8 cellular contexts compared by ENCODE assay signal in the genomic region with DNA sequence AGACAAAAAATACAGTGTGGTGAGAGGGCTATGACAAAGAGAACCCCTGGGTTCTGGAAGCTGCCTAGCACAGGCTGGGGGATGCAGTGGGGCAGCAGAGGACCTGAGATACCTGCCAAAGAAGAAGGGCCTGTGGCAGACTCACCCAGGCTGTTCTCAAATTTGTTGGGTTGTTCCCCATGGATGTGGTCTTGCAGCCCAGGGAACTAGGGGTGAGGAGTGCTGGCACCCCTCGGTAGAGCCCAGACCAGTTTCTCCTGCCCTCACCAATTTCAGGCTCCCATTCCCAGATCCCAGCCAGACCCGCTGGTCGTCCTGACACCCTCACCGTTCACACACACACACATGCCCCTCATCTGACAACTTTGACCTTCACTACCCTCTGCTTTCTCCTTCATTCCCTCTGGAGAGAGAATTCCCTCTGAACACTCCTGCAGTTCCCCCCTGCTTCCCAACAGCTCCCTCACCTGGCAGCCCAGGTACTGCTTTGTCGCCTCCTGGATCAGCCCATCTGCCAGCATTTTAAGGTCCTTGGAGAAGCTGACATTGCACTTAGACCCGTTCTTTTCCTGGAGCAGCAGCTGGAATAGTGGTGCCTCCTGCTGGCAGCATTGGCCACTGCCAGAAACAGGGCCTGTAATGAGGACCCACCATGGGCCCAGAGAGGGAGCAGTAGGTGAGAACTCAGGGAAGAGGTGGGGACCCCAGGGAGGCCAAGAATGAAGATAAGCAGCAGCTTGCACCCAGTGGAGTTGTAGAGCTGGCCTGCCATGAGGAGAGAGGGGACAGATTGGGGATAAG. TPM values are rescaled to one million over a fixed set of nuclear protein-coding genes. Genes with fewer than 3 reads are reported as not detected.
DNase-seq lines count a peak whose midpoint lies in the region; ATAC-seq, FAIRE-seq and TF ChIP-seq lines count a peak whose summit lies in the region.

No MANE protein-coding gene starts in this region.

- H3K18ac ChIP-seq in H1 (ENCODE audit: extremely low read depth, low read length) = no peak overlapping the region

- CTCF ChIA-PET in H1 (lab: Charles Lee; ENCODE audit: partially characterized antibody) = interaction anchor here (0.6 to 11.1 kb wide), 44 partner anchors 7 to 1339 kb away, joined by 3 to 229 read pairs (median 6); a partner anchor contains a TSS

- peak overlapping the region; percentile 65; the same call in 1 of the 2 replicates for H2BK15ac ChIP-seq in H1 (ENCODE audit: low read length)

- TF ChIP-seq EP300 in H1 (IDR thresholded peaks at IDR 0.05; ENCODE audit: borderline replicate concordance in 1 of 2, low read depth in 2 of 2, low read length in 2 of 2) = peak in 1 of 2 experiments; percentile 68; a peak in 1 of 3 replicates

- H3K4me3 ChIP-seq in H1 (ENCODE audit: extremely low read depth in 1 of 4, insufficient read depth in 2 of 4, low read depth in 3 of 4, low read length in 4 of 4) (peak overlapping the region in 1 of 4 experiments; percentile 62; a peak in 2 of 8 replicates), lung (no peak overlapping the region)

- no peak overlapping the region for H2BK120ac ChIP-seq in H1 (replicated peaks; ENCODE audit: low read depth, low read length)

- no peaks in the 10 kb centered on the region for H3K9me3 Mint-ChIP-seq in stimulated activated naive CD8-positive, alpha-beta T cell treated with anti-CD3 and anti-CD28 coated beads, Interleukin-15, amount 100 ng/mL, for 72 hours

- no peak overlapping the region for H4K5ac ChIP-seq in H1 (ENCODE audit: insufficient read length, low read depth, low read length)

- peak; percentile 78 to 100 (median 99) for TF ChIP-seq CTCF in H1 (IDR thresholded peaks at IDR 0.05; ENCODE audit: control extremely low read depth in 1 of 3, insufficient read depth in 1 of 3, low read depth in 1 of 3, low read length in 3 of 3)
- TF ChIP-seq CTCF in lung (IDR thresholded peaks at IDR 0.05; ENCODE audit: control extremely low read depth, extremely low read depth) = peak; percentile 66

- no peak overlapping the region for H2AK5ac ChIP-seq in H1 (ENCODE audit: low read depth, low read length)

- H3K9me3 ChIP-seq in H1 (ENCODE audit: insufficient read depth in 2 of 2, low read depth in 1 of 2, low read length in 1 of 2) = no peaks in the 10 kb centered on the region
- H3K9me3 ChIP-seq in lung (ENCODE audit: control insufficient read depth in 2 of 2, insufficient read depth in 1 of 2, low read length in 1 of 2) = no peaks in the 10 kb centered on the region

- H2AFZ ChIP-seq in H1 (ENCODE audit: low read length) = no peak overlapping the region

- DNase-seq in DMS79 (lab: John Stamatoyannopoulos, UW) (peak; percentile 32), NCI-H226 (peak; percentile 72), H1 (ENCODE audit: low read depth in 1 of 2, low spot score in 2 of 2) (peak in 1 of 2 experiments; percentile 93), lung (ENCODE audit: low spot score) (peak; percentile 79)
- DNase-seq in activated CD4-positive, alpha-beta T cell treated with anti-CD3 and anti-CD28 coated beads for 48 hours = peak; percentile 76
- peak; percentile 55 to 71 for DNase-seq in stimulated activated naive CD8-positive, alpha-beta T cell treated with anti-CD3 and anti-CD28 coated beads, Interleukin-15, amount 100 ng/mL, for 72 hours
- DNase-seq in effector CD4-positive, alpha-beta T cell = no peak

- no peak overlapping the region for H3K27ac ChIP-seq in H1 (ENCODE audit: low read depth, low read length)
- H3K27ac ChIP-seq in lung (ENCODE audit: low read depth in 1 of 2, low read length in 1 of 2) = no peak overlapping the region

- H3K56ac ChIP-seq in H1 (replicated peaks; ENCODE audit: insufficient read length, low read depth, low read length) = no peak overlapping the region

- no peak for TF ChIP-seq POLR2A in H1 (IDR thresholded peaks at IDR 0.05; ENCODE audit: control extremely low read depth in 1 of 2, low read depth in 2 of 2, low read length in 2 of 2)

- H3K79me2 ChIP-seq in H1 (ENCODE audit: control insufficient read depth in 1 of 2, insufficient read depth in 2 of 2, low read length in 2 of 2) = no peaks in the 10 kb centered on the region

- no peaks in the 10 kb centered on the region for H4K20me1 ChIP-seq in H1 (replicated peaks in 1 of 2; ENCODE audit: control insufficient read depth in 1 of 2, insufficient read depth in 2 of 2, low read length in 2 of 2)

- H4K8ac ChIP-seq in H1 (ENCODE audit: extremely low read depth, insufficient read depth, low read length) = no peak overlapping the region

- H3K4me3 Mint-ChIP-seq in stimulated activated naive CD8-positive, alpha-beta T cell treated with anti-CD3 and anti-CD28 coated beads, Interleukin-15, amount 100 ng/mL, for 72 hours = peak overlapping the region; percentile 81 to 85

- no peak overlapping the region; the same call in 1 of the 2 replicates for H2BK12ac ChIP-seq in H1 (ENCODE audit: low read depth, low read length)

- peak overlapping the region; percentile 77 to 86; a peak in 3 of 4 replicates for H3K4me2 ChIP-seq in H1 (ENCODE audit: insufficient read depth in 1 of 2, low read depth in 2 of 2, low read length in 2 of 2)

- H3K23ac ChIP-seq in H1 (ENCODE audit: insufficient read length) = no peak overlapping the region

- no peaks in the 10 kb centered on the region for H3K27me3 Mint-ChIP-seq in stimulated activated naive CD8-positive, alpha-beta T cell treated with anti-CD3 and anti-CD28 coated beads, Interleukin-15, amount 100 ng/mL, for 72 hours

- TF ChIP-seq RAD21 in H1 (IDR thresholded peaks at IDR 0.05 in 1 of 2, conservative IDR thresholded peaks at IDR 0.05 in 1 of 2; ENCODE audit: low read depth in 2 of 2, low read length in 2 of 2) = peak; percentile 80 to 87

- H4K91ac ChIP-seq in H1 (replicated peaks; ENCODE audit: insufficient read length, low read length) = no peak overlapping the region

- peak; percentile 27 for ATAC-seq in HG02623 (IDR thresholded peaks at IDR 0.05; ENCODE audit: unreplicated experiment)
- ATAC-seq in lung (ENCODE audit: insufficient read depth, low FRiP score) = peak; percentile 77
- peak; percentile 58 for ATAC-seq in stimulated activated naive CD8-positive, alpha-beta T cell treated with anti-CD3 and anti-CD28 coated beads, Interleukin-15, amount 100 ng/mL, for 72 hours

- H2BK5ac ChIP-seq in H1 (ENCODE audit: low read depth, low read length) = peak overlapping the region; percentile 47; the same call in 1 of the 2 replicates

- H3K9ac ChIP-seq in H1 (replicated peaks in 1 of 4; ENCODE audit: extremely low read depth in 1 of 4, low read depth in 3 of 4, low read length in 3 of 4) = no peak overlapping the region; a peak in 1 of 7 replicates

- peaks cover 43% of the 10 kb centered on the region for H3K4me1 Mint-ChIP-seq in stimulated activated naive CD8-positive, alpha-beta T cell treated with anti-CD3 and anti-CD28 coated beads, Interleukin-15, amount 100 ng/mL, for 72 hours

- no peak overlapping the region for H2BK20ac ChIP-seq in H1 (ENCODE audit: low read length)

- H3K27me3 ChIP-seq in H1 (replicated peaks in 1 of 4; ENCODE audit: control insufficient read depth in 3 of 4, extremely low read depth in 1 of 4, insufficient read depth in 3 of 4, low read length in 3 of 4) = no peaks in the 10 kb centered on the region
- no peaks in the 10 kb centered on the region for H3K27me3 ChIP-seq in lung (ENCODE audit: control insufficient read depth, insufficient read depth)

- H3K4ac ChIP-seq in H1 (replicated peaks; ENCODE audit: insufficient read length, low read depth, low read length) = no peak overlapping the region

- peaks cover 2 to 18% (median 8%) of the 10 kb centered on the region in 4 experiments; a peak in 6 of 7 replicates for H3K4me1 ChIP-seq in H1 (replicated peaks in 1 of 4; ENCODE audit: control insufficient read depth in 3 of 4, insufficient read depth in 4 of 4, low read length in 3 of 4)
- H3K4me1 ChIP-seq in lung (ENCODE audit: control insufficient read depth in 2 of 2, insufficient read depth in 2 of 2, low read length in 2 of 2) = no peaks in the 10 kb centered on the region

- peak; percentile 79 for FAIRE-seq in H1 (lab: Jason Lieb, UNC)

- WGBS in H1 (ENCODE audit: extremely low coverage in 1 of 2, insufficient coverage in 1 of 2, insufficient read length in 1 of 2, insufficient replicate concordance in 2 of 2, low coverage in 1 of 2, low lambda C conversion rate in 2 of 2, missing lambda C conversion rate in 1 of 2), 2 experiments = 27% methylated on average over 6 of the region's 6 CpGs; no CpG with 5 or more reads in 1 of the 2 experiments
- WGBS in lung, 2 donors = 39 to 51% methylated on average over 6 of the region's 6 CpGs

- H3K79me1 ChIP-seq in H1 (ENCODE audit: low read depth, low read length) = no peaks in the 10 kb centered on the region

- H3K23me2 ChIP-seq in H1 (ENCODE audit: low read depth, low read length) = peaks cover 3% of the 10 kb centered on the region

- POLR2A ChIA-PET in H1 (lab: Charles Lee; ENCODE audit: partially characterized antibody) = interaction anchor here (1.7 to 34.1 kb wide), 5 partner anchors 14 to 190 kb away, joined by 4 to 809 read pairs (median 13); a partner anchor contains a TSS

- no peak overlapping the region for H3K14ac ChIP-seq in H1 (ENCODE audit: insufficient read length)

- H3K36me3 ChIP-seq in H1 (ENCODE audit: control insufficient read depth in 2 of 4, insufficient read depth in 4 of 4, low read length in 3 of 4) = no peaks in the 10 kb centered on the region
- no peaks in the 10 kb centered on the region for H3K36me3 ChIP-seq in lung (ENCODE audit: control insufficient read depth in 2 of 2, insufficient read depth in 2 of 2, low read length in 2 of 2)

- peak overlapping the region in 1 of 2 donors; percentile 54 for H3K27ac Mint-ChIP-seq in stimulated activated naive CD8-positive, alpha-beta T cell treated with anti-CD3 and anti-CD28 coated beads, Interleukin-15, amount 100 ng/mL, for 72 hours

RNA-seq across cellular contexts. Expression of a gene that starts 5.9 kb away (rescaled TPM):
- total RNA-seq in H1 (2021; fragmentation: NEBNext Ultra II Directional; extraction: Animal tissue kit (Norgen Biotek cat#: 25700)) = 15.1 and 18.2 TPM in 2 replicates
- polyA plus RNA-seq in H1 (2011; rRNA removed) = 12.1 and 17.6 TPM in 2 replicates
- 12.0 TPM for polyA plus RNA-seq in H1 (2011; cell fraction: cytosol; rRNA removed)
- polyA plus RNA-seq in H1 (2011; cell fraction: nucleus; rRNA removed) = 42.6 TPM
- 10.2 to 20.2 TPM (median 16.6 TPM) in 4 replicates for polyA plus RNA-seq in H1 (2012, experiment 1 of 2)
- 7.3 TPM for polyA plus RNA-seq in H1 (2012, experiment 2 of 2)
- 8.2 TPM for polyA plus RNA-seq in H1 (2013, experiment 1 of 2)
- polyA plus RNA-seq in H1 (2013, experiment 2 of 2) = 8.0 TPM
- polyA minus RNA-seq in H1 (2011; rRNA and poly(A)+ RNA removed) = 12.7 and 17.0 TPM in 2 replicates
- 10.0 TPM for polyA minus RNA-seq in H1 (2011; cell fraction: cytosol; rRNA and poly(A)+ RNA removed)
- polyA minus RNA-seq in H1 (2011; cell fraction: nucleus; rRNA and poly(A)+ RNA removed) = 26.5 TPM
- 1 to 10 TPM; 2.8 to 8.3 TPM for total RNA-seq in lung
- 1 to 10 TPM in 1 of 2 donors, under 1 TPM in 1; 0.93 to 3.5 TPM for polyA plus RNA-seq in lung

RNA-seq across cellular contexts. Expression of a gene that starts 8.2 kb away (rescaled TPM):
- 440 and 460 TPM in 2 replicates for total RNA-seq in H1 (2021; fragmentation: NEBNext Ultra II Directional; extraction: Animal tissue kit (Norgen Biotek cat#: 25700))
- polyA plus RNA-seq in H1 (2011; rRNA removed) (525 and 526 TPM in 2 replicates), lung (1,000 to 10,000 TPM; 1,829 to 2,824 TPM)
- polyA plus RNA-seq in H1 (2011; cell fraction: cytosol; rRNA removed) = 544 TPM
- polyA plus RNA-seq in H1 (2011; cell fraction: nucleus; rRNA removed) = 196 TPM
- 431 to 625 TPM (median 595 TPM) in 4 replicates for polyA plus RNA-seq in H1 (2012, experiment 1 of 2)
- 1,065 TPM for polyA plus RNA-seq in H1 (2012, experiment 2 of 2)
- 1,099 TPM for polyA plus RNA-seq in H1 (2013, experiment 1 of 2)
- 1,353 TPM for polyA plus RNA-seq in H1 (2013, experiment 2 of 2)
- 146 and 194 TPM in 2 replicates for polyA minus RNA-seq in H1 (2011; rRNA and poly(A)+ RNA removed)
- polyA minus RNA-seq in H1 (2011; cell fraction: cytosol; rRNA and poly(A)+ RNA removed) = 119 TPM
- polyA minus RNA-seq in H1 (2011; cell fraction: nucleus; rRNA and poly(A)+ RNA removed) = 71.1 TPM
- 1,000 to 10,000 TPM in 1 of 2 donors, 100 to 1,000 TPM in 1; 516 to 1,425 TPM for total RNA-seq in lung

RNA-seq across cellular contexts. Expression of a gene that starts 16.8 kb away (rescaled TPM):
- 4.2 and 4.5 TPM in 2 replicates for total RNA-seq in H1 (2021; fragmentation: NEBNext Ultra II Directional; extraction: Animal tissue kit (Norgen Biotek cat#: 25700))
- polyA plus RNA-seq in H1 (2011; rRNA removed) (6.0 and 7.1 TPM in 2 replicates), lung (1 to 10 TPM; 3.1 to 3.4 TPM)
- 8.7 TPM for polyA plus RNA-seq in H1 (2011; cell fraction: cytosol; rRNA removed)
- 14.0 TPM for polyA plus RNA-seq in H1 (2011; cell fraction: nucleus; rRNA removed)
- 5.4 to 9.4 TPM (median 6.1 TPM) in 4 replicates for polyA plus RNA-seq in H1 (2012, experiment 1 of 2)
- 2.8 TPM for polyA plus RNA-seq in H1 (2012, experiment 2 of 2)
- 5.6 TPM for polyA plus RNA-seq in H1 (2013, experiment 1 of 2)
- 4.7 TPM for polyA plus RNA-seq in H1 (2013, experiment 2 of 2)
- polyA minus RNA-seq in H1 (2011; rRNA and poly(A)+ RNA removed) = 6.7 and 7.3 TPM in 2 replicates
- polyA minus RNA-seq in H1 (2011; cell fraction: cytosol; rRNA and poly(A)+ RNA removed) = 3.8 TPM
- polyA minus RNA-seq in H1 (2011; cell fraction: nucleus; rRNA and poly(A)+ RNA removed) = 14.1 TPM
- total RNA-seq in lung = 1 to 10 TPM; 4.4 to 5.4 TPM

RNA-seq across cellular contexts. Expression of a gene that starts 21.1 kb away (rescaled TPM):
- 84.3 and 91.1 TPM in 2 replicates for total RNA-seq in H1 (2021; fragmentation: NEBNext Ultra II Directional; extraction: Animal tissue kit (Norgen Biotek cat#: 25700))
- polyA plus RNA-seq in H1 (2011; rRNA removed) = 149 and 185 TPM in 2 replicates
- 215 TPM for polyA plus RNA-seq in H1 (2011; cell fraction: cytosol; rRNA removed)
- 132 TPM for polyA plus RNA-seq in H1 (2011; cell fraction: nucleus; rRNA removed)
- polyA plus RNA-seq in H1 (2012, experiment 1 of 2) = 124 to 187 TPM (median 163 TPM) in 4 replicates
- polyA plus RNA-seq in H1 (2012, experiment 2 of 2) = 152 TPM
- polyA plus RNA-seq in H1 (2013, experiment 1 of 2) = 87.5 TPM
- 85.4 TPM for polyA plus RNA-seq in H1 (2013, experiment 2 of 2)
- 41.3 and 44.1 TPM in 2 replicates for polyA minus RNA-seq in H1 (2011; rRNA and poly(A)+ RNA removed)
- polyA minus RNA-seq in H1 (2011; cell fraction: cytosol; rRNA and poly(A)+ RNA removed) = 24.3 TPM
- 27.7 TPM for polyA minus RNA-seq in H1 (2011; cell fraction: nucleus; rRNA and poly(A)+ RNA removed)
- 100 to 1,000 TPM in 1 of 2 donors, 10 to 100 TPM in 1; 53.9 to 132 TPM for total RNA-seq in lung
- 100 to 1,000 TPM; 351 to 374 TPM for polyA plus RNA-seq in lung

RNA-seq across cellular contexts. Expression of a gene that starts 29.3 kb away (rescaled TPM):
- 76.4 and 86.1 TPM in 2 replicates for total RNA-seq in H1 (2021; fragmentation: NEBNext Ultra II Directional; extraction: Animal tissue kit (Norgen Biotek cat#: 25700))
- 57.6 and 81.5 TPM in 2 replicates for polyA plus RNA-seq in H1 (2011; rRNA removed)
- 83.6 TPM for polyA plus RNA-seq in H1 (2011; cell fraction: cytosol; rRNA removed)
- polyA plus RNA-seq in H1 (2011; cell fraction: nucleus; rRNA removed) = 576 TPM
- polyA plus RNA-seq in H1 (2012, experiment 1 of 2) = 88.5 to 116 TPM (median 98.2 TPM) in 4 replicates
- 49.5 TPM for polyA plus RNA-seq in H1 (2012, experiment 2 of 2)
- 53.7 TPM for polyA plus RNA-seq in H1 (2013, experiment 1 of 2)
- 44.3 TPM for polyA plus RNA-seq in H1 (2013, experiment 2 of 2)
- 39.1 and 41.6 TPM in 2 replicates for polyA minus RNA-seq in H1 (2011; rRNA and poly(A)+ RNA removed)
- polyA minus RNA-seq in H1 (2011; cell fraction: cytosol; rRNA and poly(A)+ RNA removed) = 30.8 TPM
- polyA minus RNA-seq in H1 (2011; cell fraction: nucleus; rRNA and poly(A)+ RNA removed) = 103 TPM
- total RNA-seq in lung = 10 to 100 TPM; 13.5 to 28.4 TPM
- 10 to 100 TPM in 1 of 2 donors, 1 to 10 TPM in 1; 8.2 to 22.0 TPM for polyA plus RNA-seq in lung

Comparison
In these comparisons a context has a peak if more than half of its experiments do, and no peak if none do; other contexts are left out.
1. ATAC-seq: peak in every context shown above with its lines; median percentile 77 in lung; 58 in stimulated activated naive CD8-positive, alpha-beta T cell treated with anti-CD3 and anti-CD28 coated beads, Interleukin-15, amount 100 ng/mL, for 72 hours; 27 in HG02623.